ENCODE assay signal across 19 cellular contexts in the genomic region with DNA sequence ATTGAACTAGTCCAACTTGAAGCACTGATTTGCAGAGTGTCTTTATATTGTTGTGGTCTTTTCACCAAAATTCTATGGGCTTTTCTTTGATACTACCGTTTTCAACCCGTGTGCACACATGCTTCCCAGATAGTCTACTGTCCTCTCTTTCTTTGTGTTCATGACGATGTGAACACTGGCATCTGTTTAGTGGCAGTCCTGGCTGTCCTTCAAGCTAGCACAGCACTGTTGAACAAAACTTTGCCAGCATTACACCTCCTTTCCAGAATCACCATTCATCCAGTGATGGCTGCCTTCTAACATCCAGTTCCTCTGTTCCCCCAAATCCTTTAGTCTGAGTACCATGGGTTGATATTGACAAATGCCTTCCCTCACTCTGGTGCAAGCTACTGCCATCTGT.
DNase-seq lines count a peak whose midpoint lies in the region; ATAC-seq and TF ChIP-seq lines count a peak whose summit lies in the region.
"Had no signal": no experiment of that assay in that cellular context is flagged by ENCODE, and none has a peak within 500 bp of the region (broad histone marks: within the 10 kb centered on the region; RNA-seq: fewer than 3 reads in every experiment).

No MANE protein-coding gene starts in this region.

- 86% methylated on average over 3 of the region's 3 CpGs; no CpG with 5 or more reads in 1 of the 2 donors for WGBS in gastroesophageal sphincter (ENCODE audit: low coverage in 1 of 2), 2 donors

- H3K4me1 Mint-ChIP-seq in CD8-positive, alpha-beta memory T cell, result peaks cover 15 to 44% (median 36%) of the 10 kb centered on the region in 3 donors
- H3K4me1 Mint-ChIP-seq in WTC11, result peaks cover 32% of the 10 kb centered on the region
- H3K4me1 Mint-ChIP-seq in stimulated activated effector memory CD8-positive, alpha-beta T cell treated with anti-CD3 and anti-CD28 coated beads, Interleukin-12 subunit alpha, Interleukin-12 subunit beta, amount 100 ng/mL, for 72 hours, result peaks cover 49% of the 10 kb centered on the region

- no peak for TF ChIP-seq EP300 in gastroesophageal sphincter (IDR thresholded peaks at IDR 0.05)

- H3K9me3 Mint-ChIP-seq in CD8-positive, alpha-beta memory T cell, result no peaks in the 10 kb centered on the region
- H3K9me3 Mint-ChIP-seq in WTC11, result no peaks in the 10 kb centered on the region
- no peaks in the 10 kb centered on the region for H3K9me3 Mint-ChIP-seq in stimulated activated effector memory CD8-positive, alpha-beta T cell treated with anti-CD3 and anti-CD28 coated beads, Interleukin-12 subunit alpha, Interleukin-12 subunit beta, amount 100 ng/mL, for 72 hours

- H3K4me3 ChIP-seq in CD8-positive, alpha-beta memory T cell (ENCODE audit: low read length), result no peak overlapping the region
- no peak overlapping the region for H3K4me3 ChIP-seq in gastroesophageal sphincter
- H3K4me3 ChIP-seq in WERI-Rb-1 (ENCODE audit: low read depth, low read length), result no peak overlapping the region
- H3K4me3 ChIP-seq: SJCRH30 had no signal

- no peaks in the 10 kb centered on the region for H3K4me1 ChIP-seq in CD8-positive, alpha-beta memory T cell (ENCODE audit: insufficient read depth, low read length)
- peaks cover 5 to 82% (median 15%) of the 10 kb centered on the region in 3 donors for H3K4me1 ChIP-seq in gastroesophageal sphincter
- H3K4me1 ChIP-seq: SJCRH30 had no signal

- ATAC-seq in WTC11 (peak; percentile 26; the same call in 1 of the 2 replicates), gastroesophageal sphincter (no peak), HG03280 (IDR thresholded peaks at IDR 0.05; ENCODE audit: unreplicated experiment) (no peak)
- ATAC-seq in stimulated activated effector memory CD8-positive, alpha-beta T cell treated with anti-CD3 and anti-CD28 coated beads, Interleukin-12 subunit alpha, Interleukin-12 subunit beta, amount 100 ng/mL, for 72 hours, result no peak

- H3K9me3 ChIP-seq in CD8-positive, alpha-beta memory T cell (ENCODE audit: low read length), result no peaks in the 10 kb centered on the region
- no peaks in the 10 kb centered on the region for H3K9me3 ChIP-seq in gastroesophageal sphincter
- H3K9me3 ChIP-seq in WERI-Rb-1 (ENCODE audit: severe bottlenecking), result no peaks in the 10 kb centered on the region
- H3K9me3 ChIP-seq: SJCRH30 had no signal

- no peaks in the 10 kb centered on the region for H3K27me3 ChIP-seq in CD8-positive, alpha-beta memory T cell (ENCODE audit: insufficient read depth, low read length, poor library complexity, severe bottlenecking)
- no peaks in the 10 kb centered on the region for H3K27me3 ChIP-seq in gastroesophageal sphincter
- no peaks in the 10 kb centered on the region for H3K27me3 ChIP-seq in WERI-Rb-1 (ENCODE audit: insufficient read depth, low read depth, severe bottlenecking)
- H3K27me3 ChIP-seq: SJCRH30 had no signal

- no peaks in the 10 kb centered on the region for H3K36me3 ChIP-seq in CD8-positive, alpha-beta memory T cell (ENCODE audit: insufficient read depth, low read length)
- H3K36me3 ChIP-seq in gastroesophageal sphincter (peaks cover 0 to 29% of the 10 kb centered on the region in 2 donors), WERI-Rb-1 (no peaks in the 10 kb centered on the region)
- H3K36me3 ChIP-seq: SJCRH30 had no signal

- H3K27ac Mint-ChIP-seq in CD8-positive, alpha-beta memory T cell, result peak overlapping the region in 7 of 8 donors; percentile 9 to 81 (median 70)
- no peak overlapping the region for H3K27ac Mint-ChIP-seq in WTC11
- peak overlapping the region; percentile 7 for H3K27ac Mint-ChIP-seq in stimulated activated effector memory CD8-positive, alpha-beta T cell treated with anti-CD3 and anti-CD28 coated beads, Interleukin-12 subunit alpha, Interleukin-12 subunit beta, amount 100 ng/mL, for 72 hours

- no peak for TF ChIP-seq POLR2A in gastroesophageal sphincter (IDR thresholded peaks at IDR 0.05)

- no peak overlapping the region for H3K27ac ChIP-seq in CD8-positive, alpha-beta memory T cell (ENCODE audit: low read depth, low read length)
- H3K27ac ChIP-seq in gastroesophageal sphincter (peak overlapping the region in 3 of 4 donors; percentile 79 to 85 (median 84)), WERI-Rb-1 (no peak overlapping the region)
- H3K27ac ChIP-seq: SJCRH30 had no signal

- no peaks in the 10 kb centered on the region for H3K27me3 Mint-ChIP-seq in CD8-positive, alpha-beta memory T cell
- peaks cover 32% of the 10 kb centered on the region for H3K27me3 Mint-ChIP-seq in WTC11 (ENCODE audit: low read depth)

- no peak for TF ChIP-seq CTCF in WTC11 (IDR thresholded peaks at IDR 0.05)
- TF ChIP-seq CTCF in gastroesophageal sphincter (IDR thresholded peaks at IDR 0.05), result no peak
- no peak for TF ChIP-seq CTCF in WERI-Rb-1 (IDR thresholded peaks at IDR 0.05; ENCODE audit: low read depth, low read length)

- POLR2A ChIA-PET in CD8-positive, alpha-beta memory T cell (lab: Charles Lee), result interaction anchor here (0.5 kb wide), 1 partner anchor 9 kb away, joined by 6 read pairs; no protein-coding TSS in a partner anchor
- POLR2A ChIA-PET in WTC11 (lab: Charles Lee), result no interaction called here

- no peak for DNase-seq in CD8-positive, alpha-beta memory T cell
- DNase-seq in WTC11 (ENCODE audit: low spot score), result no peak
- DNase-seq in stimulated activated effector memory CD8-positive, alpha-beta T cell treated with anti-CD3 and anti-CD28 coated beads, Interleukin-12 subunit alpha, Interleukin-12 subunit beta, amount 100 ng/mL, for 72 hours (ENCODE audit: low spot score in 2 of 2), result no peak
- DNase-seq in WERI-Rb-1, result no peak
- no peak for DNase-seq in NCI-H226
- DNase-seq: ACHN, AML-193, Calu3, DMS53, NCI-H1930, NCI-H2171, NCI-H446 treated with DMSO at 0.1 percent for 48 hours, NCI-H748 treated with DMSO at 0.1 percent for 48 hours, OCI-M1, RPMI8226, SJCRH30 had no signal

- peaks cover 8 to 66% (median 24%) of the 10 kb centered on the region in 3 donors for H3K36me3 Mint-ChIP-seq in CD8-positive, alpha-beta memory T cell
- H3K36me3 Mint-ChIP-seq in WTC11, result no peaks in the 10 kb centered on the region
- peaks cover 55% of the 10 kb centered on the region for H3K36me3 Mint-ChIP-seq in stimulated activated effector memory CD8-positive, alpha-beta T cell treated with anti-CD3 and anti-CD28 coated beads, Interleukin-12 subunit alpha, Interleukin-12 subunit beta, amount 100 ng/mL, for 72 hours

- H3K4me3 Mint-ChIP-seq in CD8-positive, alpha-beta memory T cell, result no peak overlapping the region
- no peak overlapping the region for H3K4me3 Mint-ChIP-seq in WTC11
- no peak overlapping the region for H3K4me3 Mint-ChIP-seq in stimulated activated effector memory CD8-positive, alpha-beta T cell treated with anti-CD3 and anti-CD28 coated beads, Interleukin-12 subunit alpha, Interleukin-12 subunit beta, amount 100 ng/mL, for 72 hours
- H3K4me3 Mint-ChIP-seq: CD14-positive monocyte had no signal

- CTCF ChIA-PET in CD8-positive, alpha-beta memory T cell (lab: Charles Lee), result no interaction called here
- CTCF ChIA-PET in WTC11 (lab: Charles Lee), result interaction anchor here (1.8 kb wide), 1 partner anchor 74 kb away, joined by 4 read pairs; no protein-coding TSS in a partner anchor

TF ChIP-seq in WTC11, 78 proteins besides CTCF, POLR2A, EP300 and RAD21:
- TF ChIP-seq, protein P1, sequence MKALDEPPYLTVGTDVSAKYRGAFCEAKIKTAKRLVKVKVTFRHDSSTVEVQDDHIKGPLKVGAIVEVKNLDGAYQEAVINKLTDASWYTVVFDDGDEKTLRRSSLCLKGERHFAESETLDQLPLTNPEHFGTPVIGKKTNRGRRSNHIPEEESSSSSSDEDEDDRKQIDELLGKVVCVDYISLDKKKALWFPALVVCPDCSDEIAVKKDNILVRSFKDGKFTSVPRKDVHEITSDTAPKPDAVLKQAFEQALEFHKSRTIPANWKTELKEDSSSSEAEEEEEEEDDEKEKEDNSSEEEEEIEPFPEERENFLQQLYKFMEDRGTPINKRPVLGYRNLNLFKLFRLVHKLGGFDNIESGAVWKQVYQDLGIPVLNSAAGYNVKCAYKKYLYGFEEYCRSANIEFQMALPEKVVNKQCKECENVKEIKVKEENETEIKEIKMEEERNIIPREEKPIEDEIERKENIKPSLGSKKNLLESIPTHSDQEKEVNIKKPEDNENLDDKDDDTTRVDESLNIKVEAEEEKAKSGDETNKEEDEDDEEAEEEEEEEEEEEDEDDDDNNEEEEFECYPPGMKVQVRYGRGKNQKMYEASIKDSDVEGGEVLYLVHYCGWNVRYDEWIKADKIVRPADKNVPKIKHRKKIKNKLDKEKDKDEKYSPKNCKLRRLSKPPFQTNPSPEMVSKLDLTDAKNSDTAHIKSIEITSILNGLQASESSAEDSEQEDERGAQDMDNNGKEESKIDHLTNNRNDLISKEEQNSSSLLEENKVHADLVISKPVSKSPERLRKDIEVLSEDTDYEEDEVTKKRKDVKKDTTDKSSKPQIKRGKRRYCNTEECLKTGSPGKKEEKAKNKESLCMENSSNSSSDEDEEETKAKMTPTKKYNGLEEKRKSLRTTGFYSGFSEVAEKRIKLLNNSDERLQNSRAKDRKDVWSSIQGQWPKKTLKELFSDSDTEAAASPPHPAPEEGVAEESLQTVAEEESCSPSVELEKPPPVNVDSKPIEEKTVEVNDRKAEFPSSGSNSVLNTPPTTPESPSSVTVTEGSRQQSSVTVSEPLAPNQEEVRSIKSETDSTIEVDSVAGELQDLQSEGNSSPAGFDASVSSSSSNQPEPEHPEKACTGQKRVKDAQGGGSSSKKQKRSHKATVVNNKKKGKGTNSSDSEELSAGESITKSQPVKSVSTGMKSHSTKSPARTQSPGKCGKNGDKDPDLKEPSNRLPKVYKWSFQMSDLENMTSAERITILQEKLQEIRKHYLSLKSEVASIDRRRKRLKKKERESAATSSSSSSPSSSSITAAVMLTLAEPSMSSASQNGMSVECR (CRISPR knock-in tag; IDR thresholded peaks at IDR 0.05; ENCODE audit: borderline replicate concordance), result no peak
- TF ChIP-seq ZNF317 (CRISPR knock-in tag; IDR thresholded peaks at IDR 0.05; ENCODE audit: borderline replicate concordance, low read depth) (no peak), NFE2L1 (CRISPR knock-in tag; IDR thresholded peaks at IDR 0.05) (no peak)
- TF ChIP-seq, protein P2, sequence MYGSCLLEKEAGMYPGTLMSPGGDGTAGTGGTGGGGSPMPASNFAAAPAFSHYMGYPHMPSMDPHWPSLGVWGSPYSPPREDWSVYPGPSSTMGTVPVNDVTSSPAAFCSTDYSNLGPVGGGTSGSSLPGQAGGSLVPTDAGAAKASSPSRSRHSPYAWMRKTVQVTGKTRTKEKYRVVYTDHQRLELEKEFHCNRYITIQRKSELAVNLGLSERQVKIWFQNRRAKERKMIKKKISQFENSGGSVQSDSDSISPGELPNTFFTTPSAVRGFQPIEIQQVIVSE (CRISPR knock-in tag; IDR thresholded peaks at IDR 0.05; ENCODE audit: borderline replicate concordance), result no peak

Comparison
In these comparisons a context has a peak if more than half of its experiments do, and no peak if none do; other contexts are left out.
1. H3K27ac ChIP-seq: peak in gastroesophageal sphincter (3 of 4); none in CD8-positive, alpha-beta memory T cell (single experiment) and WERI-Rb-1 (single experiment).